1 cellular context compared by ENCODE assay signal in the genomic region with DNA sequence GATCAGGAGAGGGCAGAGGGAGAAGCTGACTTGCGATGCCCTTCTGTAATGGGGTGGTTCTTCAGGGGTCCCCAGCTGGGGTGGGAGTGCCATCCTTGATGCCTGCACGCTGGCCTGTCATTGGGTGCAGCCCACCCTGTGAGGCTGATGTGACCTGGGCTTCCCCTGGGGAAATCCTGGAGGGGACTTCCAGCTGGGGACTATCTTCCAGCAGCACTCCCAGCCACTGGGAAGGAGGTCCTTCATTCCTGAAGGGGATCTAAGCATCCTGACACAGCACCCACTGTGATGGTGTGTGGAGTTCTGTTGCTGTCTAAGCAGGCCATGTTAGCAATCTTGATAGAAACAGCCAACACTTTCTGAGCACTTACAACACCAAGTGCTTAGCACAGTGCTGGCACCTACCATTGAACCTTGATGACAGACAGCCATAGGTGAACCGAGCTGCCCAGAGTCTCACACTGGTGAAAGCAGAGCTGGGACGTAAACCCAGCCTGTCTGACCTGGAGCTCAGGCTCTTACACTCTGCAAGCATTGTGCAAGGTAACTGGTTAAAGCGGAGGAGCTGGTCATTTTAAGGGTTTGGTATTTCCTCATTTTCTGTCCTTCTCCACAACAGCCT.
A peak's percentile ranks its signal among the peaks of the same experiment; 100 is the strongest.
TF ChIP-seq lines count a peak whose summit lies in the region.

No MANE protein-coding gene starts in this region.

TF ChIP-seq in GM12878, 131 proteins besides CTCF, POLR2A, EP300 and RAD21 (continued from another document):
- TF ChIP-seq, protein P1, sequence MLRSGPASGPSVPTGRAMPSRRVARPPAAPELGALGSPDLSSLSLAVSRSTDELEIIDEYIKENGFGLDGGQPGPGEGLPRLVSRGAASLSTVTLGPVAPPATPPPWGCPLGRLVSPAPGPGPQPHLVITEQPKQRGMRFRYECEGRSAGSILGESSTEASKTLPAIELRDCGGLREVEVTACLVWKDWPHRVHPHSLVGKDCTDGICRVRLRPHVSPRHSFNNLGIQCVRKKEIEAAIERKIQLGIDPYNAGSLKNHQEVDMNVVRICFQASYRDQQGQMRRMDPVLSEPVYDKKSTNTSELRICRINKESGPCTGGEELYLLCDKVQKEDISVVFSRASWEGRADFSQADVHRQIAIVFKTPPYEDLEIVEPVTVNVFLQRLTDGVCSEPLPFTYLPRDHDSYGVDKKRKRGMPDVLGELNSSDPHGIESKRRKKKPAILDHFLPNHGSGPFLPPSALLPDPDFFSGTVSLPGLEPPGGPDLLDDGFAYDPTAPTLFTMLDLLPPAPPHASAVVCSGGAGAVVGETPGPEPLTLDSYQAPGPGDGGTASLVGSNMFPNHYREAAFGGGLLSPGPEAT (IDR thresholded peaks at IDR 0.05; ENCODE audit: low read depth), result peak; percentile 40; the same call in 1 of the 2 replicates
- TF ChIP-seq HDAC6 (IDR thresholded peaks at IDR 0.05; ENCODE audit: unreplicated experiment), result no peak
- no peak for TF ChIP-seq MEF2A (IDR thresholded peaks at IDR 0.05; ENCODE audit: insufficient read depth, low read depth, low read length)
- TF ChIP-seq CBFB (IDR thresholded peaks at IDR 0.05; ENCODE audit: low read depth), result no peak
- TF ChIP-seq, protein P2, sequence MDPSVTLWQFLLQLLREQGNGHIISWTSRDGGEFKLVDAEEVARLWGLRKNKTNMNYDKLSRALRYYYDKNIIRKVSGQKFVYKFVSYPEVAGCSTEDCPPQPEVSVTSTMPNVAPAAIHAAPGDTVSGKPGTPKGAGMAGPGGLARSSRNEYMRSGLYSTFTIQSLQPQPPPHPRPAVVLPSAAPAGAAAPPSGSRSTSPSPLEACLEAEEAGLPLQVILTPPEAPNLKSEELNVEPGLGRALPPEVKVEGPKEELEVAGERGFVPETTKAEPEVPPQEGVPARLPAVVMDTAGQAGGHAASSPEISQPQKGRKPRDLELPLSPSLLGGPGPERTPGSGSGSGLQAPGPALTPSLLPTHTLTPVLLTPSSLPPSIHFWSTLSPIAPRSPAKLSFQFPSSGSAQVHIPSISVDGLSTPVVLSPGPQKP (IDR thresholded peaks at IDR 0.05; ENCODE audit: low read depth, low read length), result no peak
- no peak for TF ChIP-seq HDGF (IDR thresholded peaks at IDR 0.05)
- TF ChIP-seq CBX5 (IDR thresholded peaks at IDR 0.05; ENCODE audit: low read depth), result no peak
- no peak for TF ChIP-seq ESRRA (IDR thresholded peaks at IDR 0.05; ENCODE audit: low read length)
- no peak for TF ChIP-seq SREBF1 (IDR thresholded peaks at IDR 0.05; ENCODE audit: low read length)
- TF ChIP-seq RELA (IDR thresholded peaks at IDR 0.05; ENCODE audit: borderline replicate concordance, partially characterized antibody), result peak; percentile 83
- TF ChIP-seq, protein P3, sequence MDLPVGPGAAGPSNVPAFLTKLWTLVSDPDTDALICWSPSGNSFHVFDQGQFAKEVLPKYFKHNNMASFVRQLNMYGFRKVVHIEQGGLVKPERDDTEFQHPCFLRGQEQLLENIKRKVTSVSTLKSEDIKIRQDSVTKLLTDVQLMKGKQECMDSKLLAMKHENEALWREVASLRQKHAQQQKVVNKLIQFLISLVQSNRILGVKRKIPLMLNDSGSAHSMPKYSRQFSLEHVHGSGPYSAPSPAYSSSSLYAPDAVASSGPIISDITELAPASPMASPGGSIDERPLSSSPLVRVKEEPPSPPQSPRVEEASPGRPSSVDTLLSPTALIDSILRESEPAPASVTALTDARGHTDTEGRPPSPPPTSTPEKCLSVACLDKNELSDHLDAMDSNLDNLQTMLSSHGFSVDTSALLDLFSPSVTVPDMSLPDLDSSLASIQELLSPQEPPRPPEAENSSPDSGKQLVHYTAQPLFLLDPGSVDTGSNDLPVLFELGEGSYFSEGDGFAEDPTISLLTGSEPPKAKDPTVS (IDR thresholded peaks at IDR 0.05; ENCODE audit: low read depth, low read length), result no peak
- TF ChIP-seq EED (IDR thresholded peaks at IDR 0.05; ENCODE audit: low read depth), result peak; percentile 82
- TF ChIP-seq FOXM1 (IDR thresholded peaks at IDR 0.05; ENCODE audit: low read depth, low read length), result no peak
